8 cellular contexts compared by ENCODE assay signal in the genomic region with DNA sequence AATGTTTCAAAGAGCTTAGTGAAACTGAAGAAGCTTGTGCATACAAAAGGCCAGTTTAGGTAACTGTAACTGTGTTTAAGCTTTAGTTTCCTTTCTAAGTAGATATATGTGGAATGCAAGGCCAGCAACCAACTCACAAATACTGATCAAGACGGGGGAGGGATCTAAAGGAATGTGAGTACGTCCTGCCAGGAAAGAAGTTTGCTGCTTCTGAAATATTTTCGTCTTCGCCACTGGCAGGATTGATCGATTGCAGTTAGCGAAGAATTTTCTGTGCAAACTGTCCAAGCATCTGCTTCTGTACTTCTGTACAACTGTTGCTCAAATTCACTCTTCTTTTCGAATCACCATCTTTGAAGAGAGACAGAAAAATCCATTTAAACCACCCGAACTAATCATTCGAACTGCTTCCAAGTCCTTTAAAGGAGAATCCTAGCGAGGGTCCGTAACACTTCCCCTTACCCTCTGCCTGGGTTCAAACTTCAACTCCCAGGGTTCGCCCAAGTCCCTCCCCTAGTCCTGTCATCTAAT. TPM values are rescaled to one million over a fixed set of nuclear protein-coding genes. Genes with fewer than 3 reads are reported as not detected.
DNase-seq lines count a peak whose midpoint lies in the region; ATAC-seq and TF ChIP-seq lines count a peak whose summit lies in the region.

No MANE protein-coding gene starts in this region.

- H3K27ac ChIP-seq in foreskin keratinocyte: no peak overlapping the region
- no peak overlapping the region for H3K27ac ChIP-seq in PC-9

- H3K4me3 ChIP-seq in neuron (ENCODE audit: low read length): peak overlapping the region; percentile 75
- no peak overlapping the region for H3K4me3 ChIP-seq in PC-9

- H3K36me3 Mint-ChIP-seq in effector memory CD8-positive, alpha-beta T cell (ENCODE audit: insufficient read depth): peaks cover 20% of the 10 kb centered on the region

- H3K36me3 ChIP-seq in neuron (ENCODE audit: insufficient read depth, low read length): no peaks in the 10 kb centered on the region
- no peaks in the 10 kb centered on the region for H3K36me3 ChIP-seq in PC-9 (ENCODE audit: low read depth)

- POLR2A ChIA-PET in PC-9 (lab: Charles Lee; ENCODE audit: unreplicated experiment): no interaction called here

- peak overlapping the region; percentile 87 to 99 for H3K27ac Mint-ChIP-seq in effector memory CD8-positive, alpha-beta T cell

- intact Hi-C loops in PC-9 (cut with micrococcal nuclease; ENCODE audit: unreplicated experiment): no loop called here

- H3F3A ChIP-seq in PC-9 (ENCODE audit: insufficient read depth, low read depth): no peaks in the 10 kb centered on the region

- no peaks in the 10 kb centered on the region for H3K9me3 Mint-ChIP-seq in effector memory CD8-positive, alpha-beta T cell

- no peaks in the 10 kb centered on the region for H4K20me1 ChIP-seq in PC-9 (ENCODE audit: insufficient read depth)

- peaks cover 14 to 29% of the 10 kb centered on the region in 2 donors for H3K4me1 Mint-ChIP-seq in effector memory CD8-positive, alpha-beta T cell (ENCODE audit: low read depth in 2 of 2)

- H3K27me3 ChIP-seq in neuron (ENCODE audit: insufficient read depth, low read length) (no peaks in the 10 kb centered on the region), foreskin keratinocyte (no peaks in the 10 kb centered on the region), PC-9 (ENCODE audit: insufficient read depth, low read depth) (peaks cover 31% of the 10 kb centered on the region; the same call in 1 of the 2 replicates)

- peak overlapping the region; percentile 93 to 98 for H3K4me3 Mint-ChIP-seq in effector memory CD8-positive, alpha-beta T cell

- BruUV-seq in PC-9 (replicated peaks; lab: Mats Ljungman, UMichigan): no TSS peak

- DNase-seq in M059J (ENCODE audit: low read depth) (peak; percentile 8), foreskin keratinocyte (no peak), PC-9 (no peak), LoVo (ENCODE audit: low spot score) (no peak)
- no peak for DNase-seq in effector memory CD8-positive, alpha-beta T cell

- peak; percentile 3 for ATAC-seq in GM18867 (IDR thresholded peaks at IDR 0.05; ENCODE audit: unreplicated experiment)
- no peak for ATAC-seq in effector memory CD8-positive, alpha-beta T cell (replicated peaks)
- no peak for ATAC-seq in foreskin keratinocyte
- no peak for ATAC-seq in HG03520 (IDR thresholded peaks at IDR 0.05; ENCODE audit: unreplicated experiment)

- no peaks in the 10 kb centered on the region for H3K27me3 Mint-ChIP-seq in effector memory CD8-positive, alpha-beta T cell

- CTCF ChIA-PET in PC-9 (lab: Charles Lee): no interaction called here

- H3K9me3 ChIP-seq in neuron (ENCODE audit: low read length) (no peaks in the 10 kb centered on the region), PC-9 (ENCODE audit: insufficient read depth, low read depth) (no peaks in the 10 kb centered on the region)

- H3K4me2 ChIP-seq in PC-9: no peak overlapping the region

- TF ChIP-seq CTCF in foreskin keratinocyte (conservative IDR thresholded peaks at IDR 0.05): no peak
- no peak for TF ChIP-seq CTCF in PC-9 (conservative IDR thresholded peaks at IDR 0.05)

- no peaks in the 10 kb centered on the region for H3K9me2 ChIP-seq in PC-9 (ENCODE audit: insufficient read depth)

- no peaks in the 10 kb centered on the region for H3K79me2 ChIP-seq in PC-9 (ENCODE audit: low read depth)

- H3K4me1 ChIP-seq in neuron (ENCODE audit: insufficient read depth, low read length) (peaks cover 4% of the 10 kb centered on the region), foreskin keratinocyte (no peaks in the 10 kb centered on the region), PC-9 (replicated peaks; ENCODE audit: insufficient read depth) (no peaks in the 10 kb centered on the region)

- H2AFZ ChIP-seq in neuron (ENCODE audit: low read depth, low read length) (peak overlapping the region; percentile 35), PC-9 (no peak overlapping the region)

RNA-seq across cellular contexts. Expression of a gene that starts 0.4 kb away (rescaled TPM):
- total RNA-seq in M059J (2014; rRNA removed; shearing (Covaris generic)): 4.7 and 5.8 TPM in 2 replicates
- total RNA-seq in foreskin keratinocyte (6.0 and 6.5 TPM in 2 replicates), PC-9 (2021) (not detected in 2 replicates)
- polyA plus RNA-seq in foreskin keratinocyte: 3.1 and 3.4 TPM in 2 replicates
